9 cellular contexts compared by ENCODE assay signal in genomic region chr2:241860184-241861078, GRCh38. TPM values are rescaled to one million over a fixed set of nuclear protein-coding genes. Genes with fewer than 3 reads are reported as not detected.
DNase-seq lines count a peak whose midpoint lies in the region; ATAC-seq and TF ChIP-seq lines count a peak whose summit lies in the region.
"Had no signal": no experiment of that assay in that cellular context is flagged by ENCODE, and none has a peak within 500 bp of the region (broad histone marks: within the 10 kb centered on the region; RNA-seq: fewer than 3 reads in every experiment).

No MANE protein-coding gene starts in this region.

- peak overlapping the region; percentile 52 for H3K4me3 ChIP-seq in psoas muscle
- no peak overlapping the region for H3K4me3 ChIP-seq in Caco-2 (ENCODE audit: low read depth, low read length)

- 84 to 87% (median 85%) methylated on average over 9 to 10 of the region's 10 CpGs for WGBS in psoas muscle, 3 donors

- H3K36me3 Mint-ChIP-seq in dendritic cell treated with granulocyte-macrophage colony-stimulating factor and Interleukin-4, amounts not matched to agents 40 ng/mL and 50 ng/mL, for 4 days (ENCODE audit: low read depth), result no peaks in the 10 kb centered on the region
- peaks cover 6% of the 10 kb centered on the region for H3K36me3 Mint-ChIP-seq in Caco-2 (ENCODE audit: insufficient read depth, unreplicated experiment)

- DNase-seq in ELR (ENCODE audit: low read depth), result peak; percentile 14
- DNase-seq in psoas muscle, result peak; percentile 16 to 57
- DNase-seq in Caco-2, result no peak
- DNase-seq in epidermal melanocyte (ENCODE audit: insufficient read length, low spot score), result no peak
- DNase-seq in HEK293T (ENCODE audit: extremely low spot score), result no peak
- DNase-seq: NCI-H345 had no signal

- peaks cover 15% of the 10 kb centered on the region for H3K9me3 Mint-ChIP-seq in dendritic cell treated with granulocyte-macrophage colony-stimulating factor and Interleukin-4, amounts not matched to agents 40 ng/mL and 50 ng/mL, for 4 days
- peaks cover 18% of the 10 kb centered on the region for H3K9me3 Mint-ChIP-seq in Caco-2 (ENCODE audit: unreplicated experiment)

- H3K4me1 Mint-ChIP-seq in dendritic cell treated with granulocyte-macrophage colony-stimulating factor and Interleukin-4, amounts not matched to agents 40 ng/mL and 50 ng/mL, for 4 days (ENCODE audit: low read depth), result peaks cover 6% of the 10 kb centered on the region
- H3K4me1 Mint-ChIP-seq in Caco-2 (ENCODE audit: low read depth, unreplicated experiment), result peaks cover 14% of the 10 kb centered on the region

- CTCF ChIA-PET in Caco-2 (lab: Charles Lee), result no interaction called here
- CTCF ChIA-PET in HEK293T (lab: Yijun Ruan, JAX), result no interaction called here

- H3K27ac ChIP-seq in psoas muscle, result peak overlapping the region; percentile 70

- intact Hi-C loops in dendritic cell treated with granulocyte-macrophage colony-stimulating factor and Interleukin-4, amounts not matched to agents 40 ng/mL and 50 ng/mL, for 4 days (cut with micrococcal nuclease), result no loop called here
- intact Hi-C loops in psoas muscle (cut with DNase I) (no loop called here), Caco-2 (cut with micrococcal nuclease; ENCODE audit: unreplicated experiment) (no loop called here)

- no peaks in the 10 kb centered on the region for H3K9me3 ChIP-seq in psoas muscle
- H3K9me3 ChIP-seq in Caco-2, result no peaks in the 10 kb centered on the region

- ATAC-seq in HG03354 (IDR thresholded peaks at IDR 0.05; ENCODE audit: poor library complexity, severe bottlenecking, unreplicated experiment) (peak; percentile 8), psoas muscle (peak; percentile 30 to 64 (median 56)), HG02588 (IDR thresholded peaks at IDR 0.05; ENCODE audit: unreplicated experiment) (no peak)

- H3K27ac Mint-ChIP-seq in dendritic cell treated with granulocyte-macrophage colony-stimulating factor and Interleukin-4, amounts not matched to agents 40 ng/mL and 50 ng/mL, for 4 days, result peak overlapping the region; percentile 64
- H3K27ac Mint-ChIP-seq in Caco-2 (ENCODE audit: unreplicated experiment), result no peak overlapping the region

- H3K27me3 ChIP-seq in psoas muscle (ENCODE audit: insufficient read depth in 3 of 3, low read length in 2 of 3) (peaks cover 0 to 44% (median 15%) of the 10 kb centered on the region in 3 donors), Caco-2 (replicated peaks; ENCODE audit: control insufficient read depth, insufficient read depth, low read length) (no peaks in the 10 kb centered on the region)

- BruUV-seq in Caco-2 (replicated peaks; lab: Mats Ljungman, UMichigan), result no TSS peak

- H3K4me1 ChIP-seq in psoas muscle (peaks cover 14% of the 10 kb centered on the region), Caco-2 (no peaks in the 10 kb centered on the region)

- POLR2A ChIA-PET in Caco-2 (lab: Charles Lee), result no interaction called here
- POLR2A ChIA-PET in HEK293T (lab: Yijun Ruan, JAX), result no interaction called here

- H3K36me3 ChIP-seq in psoas muscle (ENCODE audit: insufficient read depth in 1 of 2, low read depth in 1 of 2) (no peaks in the 10 kb centered on the region), Caco-2 (ENCODE audit: control insufficient read depth, insufficient read depth, low read length) (no peaks in the 10 kb centered on the region)

- H3K4me3 Mint-ChIP-seq in dendritic cell treated with granulocyte-macrophage colony-stimulating factor and Interleukin-4, amounts not matched to agents 40 ng/mL and 50 ng/mL, for 4 days, result no peak overlapping the region
- no peak overlapping the region for H3K4me3 Mint-ChIP-seq in Caco-2 (ENCODE audit: unreplicated experiment)

- TF ChIP-seq CTCF in psoas muscle (IDR thresholded peaks at IDR 0.05) (no peak), Caco-2 (IDR thresholded peaks at IDR 0.05; ENCODE audit: insufficient read depth in 1 of 2, low read depth in 1 of 2, low read length in 1 of 2, severe bottlenecking in 1 of 2, unreplicated experiment in 1 of 2) (no peak)

- peaks cover 48% of the 10 kb centered on the region for H3K27me3 Mint-ChIP-seq in dendritic cell treated with granulocyte-macrophage colony-stimulating factor and Interleukin-4, amounts not matched to agents 40 ng/mL and 50 ng/mL, for 4 days
- H3K27me3 Mint-ChIP-seq in Caco-2 (ENCODE audit: insufficient read depth, unreplicated experiment), result no peaks in the 10 kb centered on the region

TF ChIP-seq in HEK293T, 16 proteins besides CTCF, POLR2A, EP300 and RAD21:
- TF ChIP-seq SP1 (IDR thresholded peaks at IDR 0.05) (no peak), ARNT (IDR thresholded peaks at IDR 0.05) (no peak), ZNF384 (IDR thresholded peaks at IDR 0.05) (no peak), BHLHE40 (IDR thresholded peaks at IDR 0.05; ENCODE audit: borderline replicate concordance) (no peak), FOXM1 (IDR thresholded peaks at IDR 0.05; ENCODE audit: borderline replicate concordance) (no peak), FOXA1 (IDR thresholded peaks at IDR 0.05) (no peak), ELF4 (IDR thresholded peaks at IDR 0.05) (no peak), SUZ12 (IDR thresholded peaks at IDR 0.05) (no peak), PKNOX1 (IDR thresholded peaks at IDR 0.05) (no peak), LEF1 (IDR thresholded peaks at IDR 0.05; ENCODE audit: borderline replicate concordance) (no peak), HDGF (IDR thresholded peaks at IDR 0.05; ENCODE audit: borderline replicate concordance) (no peak), L3MBTL2 (conservative IDR thresholded peaks at IDR 0.05) (no peak), NFRKB (IDR thresholded peaks at IDR 0.05) (no peak), CTBP1 (IDR thresholded peaks at IDR 0.05; ENCODE audit: borderline replicate concordance) (no peak), TARDBP (IDR thresholded peaks at IDR 0.05) (no peak), FOXK2 (IDR thresholded peaks at IDR 0.05) (no peak)

RNA-seq across cellular contexts. Expression of gene PDCD1, which starts 1.7 kb away (rescaled TPM):
- total RNA-seq in psoas muscle, result under 1 TPM in 2 of 4 donors, not detected in 2; 0.20 to 0.30 TPM
- under 1 TPM; 0.03 to 0.06 (median 0.05) TPM for polyA plus RNA-seq in psoas muscle
- not detected in 2 replicates for total RNA-seq in Caco-2 (2022)

RNA-seq across cellular contexts. Expression of gene RTP5, which starts 9.1 kb away (rescaled TPM):
- not detected for total RNA-seq in psoas muscle
- polyA plus RNA-seq in psoas muscle, result under 1 TPM in 1 of 3 donors, not detected in 2; 0.01 TPM
- total RNA-seq in Caco-2 (2022), result not detected in 2 replicates

RNA-seq across cellular contexts. Expression of gene NEU4, which starts 51.4 kb away (rescaled TPM):
- total RNA-seq in psoas muscle, result 10 to 100 TPM in 2 of 4 donors, 1 to 10 TPM in 1, under 1 TPM in 1; 0.44 to 18.0 (median 9.1) TPM
- 10 to 100 TPM in 1 of 3 donors, 1 to 10 TPM in 1, under 1 TPM in 1; 0.73 to 54.6 (median 3.4) TPM for polyA plus RNA-seq in psoas muscle
- total RNA-seq in Caco-2 (2022), result 1.5 and 3.9 TPM in 2 replicates

Comparison
In these comparisons a context has a peak if more than half of its experiments do, and no peak if none do; other contexts are left out.
1. DNase-seq: peak in ELR (single experiment) and psoas muscle (2 of 2); none in Caco-2 (0 of 2), epidermal melanocyte (single experiment) and HEK293T (single experiment).